1 cellular context compared by ENCODE assay signal in the genomic region with DNA sequence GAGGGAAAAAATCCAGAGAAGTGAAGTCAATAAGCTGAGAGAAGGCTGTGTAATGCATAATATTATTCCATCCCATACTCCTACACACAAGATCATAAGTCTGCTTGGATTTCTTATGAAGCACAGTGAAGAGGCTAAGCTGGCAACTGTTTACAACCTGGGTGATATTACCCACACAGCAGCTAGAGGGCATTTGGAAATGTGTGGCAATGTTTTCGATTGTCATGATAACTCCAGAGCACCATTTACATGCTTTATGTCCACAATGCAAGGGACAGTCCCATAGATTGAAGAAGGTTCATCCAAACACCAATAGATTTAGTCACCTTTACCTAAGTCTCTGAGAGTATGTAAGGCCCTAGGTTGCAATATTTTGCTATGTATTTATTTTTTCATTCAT.
TF ChIP-seq lines count a peak whose summit lies in the region.

No MANE protein-coding gene starts in this region.

TF ChIP-seq in HEK293T, 16 proteins besides CTCF, POLR2A, EP300 and RAD21 (continued from another document):
- TF ChIP-seq LEF1 (IDR thresholded peaks at IDR 0.05; ENCODE audit: borderline replicate concordance) (no peak), CTBP1 (IDR thresholded peaks at IDR 0.05; ENCODE audit: borderline replicate concordance) (no peak), FOXA1 (IDR thresholded peaks at IDR 0.05) (no peak), HDGF (IDR thresholded peaks at IDR 0.05; ENCODE audit: borderline replicate concordance) (no peak)
